In genomic region chr20:32524871-32525501, GRCh38 we compare ENCODE assay signal across 9 cellular contexts.
A peak's percentile ranks its signal among the peaks of the same experiment; 100 is the strongest.
DNase-seq lines count a peak whose midpoint lies in the region; ATAC-seq and TF ChIP-seq lines count a peak whose summit lies in the region.
"Had no signal": no experiment of that assay in that cellular context is flagged by ENCODE, and none has a peak within 500 bp of the region (broad histone marks: within the 10 kb centered on the region; RNA-seq: fewer than 3 reads in every experiment).

No MANE protein-coding gene starts in this region.

- no peak overlapping the region for H3K4me3 Mint-ChIP-seq in osteocyte (ENCODE audit: unreplicated experiment)

- no peaks in the 10 kb centered on the region for H3K36me3 ChIP-seq in Karpas-422 (ENCODE audit: insufficient read depth, low read length)

- peaks cover 58% of the 10 kb centered on the region for H3K4me1 Mint-ChIP-seq in osteocyte (ENCODE audit: unreplicated experiment)

- H4K20me1 ChIP-seq in Karpas-422 (ENCODE audit: insufficient read depth, low read depth, low read length) = no peaks in the 10 kb centered on the region

- DNase-seq in DMS79 (lab: John Stamatoyannopoulos, UW) (peak; percentile 59), NCI-H446 (lab: John Stamatoyannopoulos, UW) (peak; percentile 35 to 88), epithelial cell of esophagus (ENCODE audit: low read depth) (peak; percentile 25), osteocyte (ENCODE audit: extremely low spot score, unreplicated experiment) (peak; percentile 94), Karpas-422 (no peak)
- DNase-seq in activated effector memory CD4-positive, alpha-beta T cell treated with Interleukin-2 at 50 U/mL for 16 hours = no peak
- DNase-seq: cortex of kidney had no signal

- no peak overlapping the region for H3K4me3 ChIP-seq in epithelial cell of esophagus (ENCODE audit: low read length)
- no peak overlapping the region for H3K4me3 ChIP-seq in Karpas-422 (ENCODE audit: low read length)

- ATAC-seq in GM19452 (IDR thresholded peaks at IDR 0.05; ENCODE audit: unreplicated experiment) (no peak), HG03025 (IDR thresholded peaks at IDR 0.05; ENCODE audit: low FRiP score, unreplicated experiment) (no peak)

- H3K4me1 ChIP-seq in Karpas-422 (ENCODE audit: low read length) = peaks cover 11% of the 10 kb centered on the region

- peaks cover 8% of the 10 kb centered on the region for H3K36me3 Mint-ChIP-seq in osteocyte (ENCODE audit: unreplicated experiment)

- no peaks in the 10 kb centered on the region for H3K9me3 ChIP-seq in Karpas-422 (ENCODE audit: low read length)

- H3K9ac ChIP-seq in Karpas-422 (ENCODE audit: low read length) = no peak overlapping the region

- H3K27me3 Mint-ChIP-seq in osteocyte (ENCODE audit: unreplicated experiment) = no peaks in the 10 kb centered on the region

- H3K27me3 ChIP-seq in Karpas-422 (ENCODE audit: low read length) = no peaks in the 10 kb centered on the region

- TF ChIP-seq CTCF in epithelial cell of esophagus (IDR thresholded peaks at IDR 0.05; ENCODE audit: insufficient read depth, low read depth, low read length, missing control alignments) (no peak), osteocyte (IDR thresholded peaks at IDR 0.05) (no peak)

- H3K4me2 ChIP-seq in Karpas-422 (ENCODE audit: low read depth, low read length, poor library complexity, severe bottlenecking) = no peak overlapping the region

- no peaks in the 10 kb centered on the region for H3K79me2 ChIP-seq in Karpas-422 (ENCODE audit: low read length)

- no peaks in the 10 kb centered on the region for H3K9me2 ChIP-seq in Karpas-422 (replicated peaks; ENCODE audit: insufficient read depth, low read length)

- H3K27ac Mint-ChIP-seq in osteocyte (ENCODE audit: unreplicated experiment) = peak overlapping the region; percentile 31

- no peak overlapping the region for H2AFZ ChIP-seq in Karpas-422 (ENCODE audit: low read length)

- no peak overlapping the region for H3K27ac ChIP-seq in Karpas-422 (ENCODE audit: low read length)

- no peaks in the 10 kb centered on the region for H3K9me3 Mint-ChIP-seq in osteocyte (ENCODE audit: unreplicated experiment)

Comparison
In these comparisons a context has a peak if more than half of its experiments do, and no peak if none do; other contexts are left out.
1. DNase-seq: peak in DMS79 (single experiment), NCI-H446 (2 of 2), epithelial cell of esophagus (single experiment) and osteocyte (single experiment); none in Karpas-422 (single experiment) and activated effector memory CD4-positive, alpha-beta T cell treated with Interleukin-2 at 50 U/mL for 16 hours (single experiment).